Comparison of ENCODE assay signal across 8 cellular contexts in genomic region chr15:52076889-52077781, GRCh38. TPM values are rescaled to one million over a fixed set of nuclear protein-coding genes. Genes with fewer than 3 reads are reported as not detected.
DNase-seq lines count a peak whose midpoint lies in the region; ATAC-seq and TF ChIP-seq lines count a peak whose summit lies in the region.

No MANE protein-coding gene starts in this region.

- H3K4me1 ChIP-seq in liver (ENCODE audit: control insufficient read depth in 4 of 4, insufficient read depth in 4 of 4, low read length in 3 of 4): peaks cover 2 to 28% (median 15%) of the 10 kb centered on the region in 4 donors
- no peaks in the 10 kb centered on the region for H3K4me1 ChIP-seq in prostate gland (replicated peaks)

- TF ChIP-seq CTCF in WERI-Rb-1 (IDR thresholded peaks at IDR 0.05; ENCODE audit: low read depth, low read length): 0 out of 2 replicates have a peak, but pooled peaks have one; percentile 9
- no peak for TF ChIP-seq CTCF in liver (IDR thresholded peaks at IDR 0.05; ENCODE audit: low read depth, low read length, missing input control)
- TF ChIP-seq CTCF in prostate gland (IDR thresholded peaks at IDR 0.05): no peak
- no peak for TF ChIP-seq CTCF in dorsolateral prefrontal cortex (IDR thresholded peaks at IDR 0.05 in 54 of 56, conservative IDR thresholded peaks at IDR 0.05 in 2 of 56; ENCODE audit: low read depth in 1 of 56, partially characterized antibody in 56 of 56)

- H3K4me3 ChIP-seq in WERI-Rb-1 (ENCODE audit: low read depth, low read length) (no peak overlapping the region), liver (ENCODE audit: low read depth in 1 of 3, low read length in 3 of 3) (no peak overlapping the region), prostate gland (no peak overlapping the region), dorsolateral prefrontal cortex (no peak overlapping the region)

- intact Hi-C loops in prostate gland (cut with DNase I) (loop anchor here (5.0 to 10.0 kb wide), 3 partner anchors 58 to 182 kb away; no protein-coding TSS in a partner anchor), dorsolateral prefrontal cortex (cut with DNase I) (loop anchor here (5.0 kb wide), 3 partner anchors 35 to 105 kb away; partner anchors contain the start of genes MAPK6 (in 2 of the 2), BCL2L10 (in 1 of the 2) and LEO1 (in 1 of the 2))

- TF ChIP-seq POLR2A in prostate gland (IDR thresholded peaks at IDR 0.05): no peak

- H3K9me3 ChIP-seq in WERI-Rb-1 (ENCODE audit: severe bottlenecking): no peaks in the 10 kb centered on the region
- H3K9me3 ChIP-seq in liver (ENCODE audit: control insufficient read depth in 4 of 4, low read length in 3 of 4): no peaks in the 10 kb centered on the region
- no peaks in the 10 kb centered on the region for H3K9me3 ChIP-seq in prostate gland

- no peak overlapping the region for H3K9ac ChIP-seq in liver (ENCODE audit: low read depth in 1 of 2, low read length in 2 of 2)

- CTCF ChIA-PET in HEK293T (lab: Yijun Ruan, JAX): interaction anchor here (0.6 to 1.2 kb wide), 2 partner anchors 62 to 81 kb away, joined by 3 read pairs; no protein-coding TSS in a partner anchor

- 84% methylated on average over 11 of the region's 11 CpGs for WGBS in liver
- 79% methylated on average over 11 of the region's 11 CpGs for WGBS in prostate gland

- DNase-seq in EH (ENCODE audit: low read depth) (peak; percentile 83), WERI-Rb-1 (no peak), prostate gland (ENCODE audit: low spot score) (no peak), HEK293T (ENCODE audit: extremely low spot score) (no peak), dorsolateral prefrontal cortex (no peak)

- H3K36me3 ChIP-seq in WERI-Rb-1 (no peaks in the 10 kb centered on the region), liver (ENCODE audit: control insufficient read depth in 4 of 4, insufficient read depth in 3 of 4, low read depth in 1 of 4, low read length in 3 of 4) (no peaks in the 10 kb centered on the region), prostate gland (no peaks in the 10 kb centered on the region)

- ATAC-seq in HG02759 (IDR thresholded peaks at IDR 0.05; ENCODE audit: unreplicated experiment): peak; percentile 79
- ATAC-seq in HG03520 (IDR thresholded peaks at IDR 0.05; ENCODE audit: unreplicated experiment): no peak

- no peak for TF ChIP-seq RAD21 in liver (IDR thresholded peaks at IDR 0.05)

- no peak overlapping the region for H3K27ac ChIP-seq in WERI-Rb-1
- peak overlapping the region; percentile 1 to 32 for H3K27ac ChIP-seq in liver (ENCODE audit: low read depth in 1 of 2, low read length in 2 of 2)
- H3K27ac ChIP-seq in prostate gland: no peak overlapping the region
- peak overlapping the region in 1 of 59 donors; percentile 40 for H3K27ac ChIP-seq in dorsolateral prefrontal cortex

- POLR2A ChIA-PET in HEK293T (lab: Yijun Ruan, JAX): no interaction called here

- H3K27me3 ChIP-seq in WERI-Rb-1 (ENCODE audit: insufficient read depth, low read depth, severe bottlenecking): no peaks in the 10 kb centered on the region
- H3K27me3 ChIP-seq in liver (ENCODE audit: control insufficient read depth in 4 of 4, insufficient read depth in 4 of 4, low read length in 3 of 4): no peaks in the 10 kb centered on the region
- no peaks in the 10 kb centered on the region for H3K27me3 ChIP-seq in prostate gland (replicated peaks; ENCODE audit: insufficient read depth)
- no peaks in the 10 kb centered on the region for H3K27me3 ChIP-seq in dorsolateral prefrontal cortex

TF ChIP-seq in liver, 16 proteins besides CTCF, POLR2A, EP300 and RAD21 (continues in another document):
- TF ChIP-seq ATF3 (IDR thresholded peaks at IDR 0.05): no peak
- TF ChIP-seq YY1 (IDR thresholded peaks at IDR 0.05): no peak
- no peak for TF ChIP-seq ZBTB33 (IDR thresholded peaks at IDR 0.05)
- no peak for TF ChIP-seq SP1 (IDR thresholded peaks at IDR 0.05)
- no peak for TF ChIP-seq GABPA (IDR thresholded peaks at IDR 0.05 in 1 of 2, conservative IDR thresholded peaks at IDR 0.05 in 1 of 2)
- TF ChIP-seq RXRA (IDR thresholded peaks at IDR 0.05): no peak
- TF ChIP-seq TAF1 (conservative IDR thresholded peaks at IDR 0.05): no peak
- TF ChIP-seq FOXA1 (IDR thresholded peaks at IDR 0.05): no peak
- no peak for TF ChIP-seq MAX (IDR thresholded peaks at IDR 0.05)
- TF ChIP-seq EGR1 (IDR thresholded peaks at IDR 0.05; ENCODE audit: low read depth in 2 of 2): no peak
- no peak for TF ChIP-seq HNF4A (conservative IDR thresholded peaks at IDR 0.05)
- TF ChIP-seq JUND (IDR thresholded peaks at IDR 0.05): no peak
- TF ChIP-seq FOXA2 (IDR thresholded peaks at IDR 0.05): no peak
- TF ChIP-seq NR2F2 (IDR thresholded peaks at IDR 0.05): no peak

TF ChIP-seq in HEK293T, 16 proteins besides CTCF, POLR2A, EP300 and RAD21:
- TF ChIP-seq ARNT (IDR thresholded peaks at IDR 0.05) (no peak), L3MBTL2 (conservative IDR thresholded peaks at IDR 0.05) (no peak)

RNA-seq across cellular contexts. Expression of gene BCL2L10, which starts 35.4 kb away (rescaled TPM):
- total RNA-seq in liver (1 to 10 TPM; 1.9 to 4.8 TPM), prostate gland (under 1 TPM in 1 of 2 donors, not detected in 1; 0.55 TPM), dorsolateral prefrontal cortex (1 to 10 TPM in 36 of 120 experiments, under 1 TPM in 55, not detected in 29; 0.28 to 3.3 (median 0.89) TPM)
- polyA plus RNA-seq in liver: 1 to 10 TPM; 3.1 to 6.0 TPM

RNA-seq across cellular contexts. Expression of gene MAPK6, which starts 58.1 kb away (rescaled TPM):
- total RNA-seq in liver (10 to 100 TPM; 45.7 to 47.8 TPM), prostate gland (10 to 100 TPM; 22.1 to 23.8 TPM), dorsolateral prefrontal cortex (10 to 100 TPM; 35.9 to 84.3 (median 57.8) TPM)
- polyA plus RNA-seq in liver: 10 to 100 TPM in 1 of 2 donors, 1 to 10 TPM in 1; 9.7 to 18.5 TPM

Comparison
In these comparisons a context has a peak if more than half of its experiments do, and no peak if none do; other contexts are left out.
1. H3K27ac ChIP-seq: peak in liver (2 of 2); none in WERI-Rb-1 (single experiment) and prostate gland (0 of 2).